Comparison of ENCODE assay signal across 26 cellular contexts in genomic region chr11:68057807-68058206, GRCh38. TPM values are rescaled to one million over a fixed set of nuclear protein-coding genes. Genes with fewer than 3 reads are reported as not detected.
DNase-seq lines count a peak whose midpoint lies in the region; ATAC-seq, FAIRE-seq and TF ChIP-seq lines count a peak whose summit lies in the region.
"Had no signal": no experiment of that assay in that cellular context is flagged by ENCODE, and none has a peak within 500 bp of the region (broad histone marks: within the 10 kb centered on the region; RNA-seq: fewer than 3 reads in every experiment).

No MANE protein-coding gene starts in this region.

- H4K8ac ChIP-seq in H1 (ENCODE audit: extremely low read depth, insufficient read depth, low read length), result no peak overlapping the region

- H3K4ac ChIP-seq in H1 (replicated peaks; ENCODE audit: insufficient read length, low read depth, low read length), result no peak overlapping the region

- no peak overlapping the region for H4K5ac ChIP-seq in H1 (ENCODE audit: insufficient read length, low read depth, low read length)

- no peaks in the 10 kb centered on the region for H3K27me3 ChIP-seq in HepG2 (ENCODE audit: control insufficient read depth in 1 of 2, insufficient read depth in 2 of 2, low read length in 2 of 2)
- no peaks in the 10 kb centered on the region for H3K27me3 ChIP-seq in right lobe of liver
- no peaks in the 10 kb centered on the region for H3K27me3 ChIP-seq in H1 (replicated peaks in 1 of 4; ENCODE audit: control insufficient read depth in 3 of 4, extremely low read depth in 1 of 4, insufficient read depth in 3 of 4, low read length in 3 of 4)

- H3K9ac ChIP-seq in HepG2 (ENCODE audit: insufficient read depth, low read depth, low read length) (no peak overlapping the region), H1 (replicated peaks in 1 of 4; ENCODE audit: extremely low read depth in 1 of 4, low read depth in 3 of 4, low read length in 3 of 4) (no peak overlapping the region)
- H3K9ac ChIP-seq: KMS-11 had no signal

- no peaks in the 10 kb centered on the region for H3K79me1 ChIP-seq in H1 (ENCODE audit: low read depth, low read length)

- TF ChIP-seq RAD21 in HepG2 (CRISPR knock-in tag; IDR thresholded peaks at IDR 0.05) (no peak), H1 (IDR thresholded peaks at IDR 0.05 in 1 of 2, conservative IDR thresholded peaks at IDR 0.05 in 1 of 2; ENCODE audit: low read depth in 2 of 2, low read length in 2 of 2) (no peak)

- POLR2A ChIA-PET in HepG2 (lab: Yijun Ruan, JAX) (no interaction called here), OCI-LY7 (lab: Charles Lee) (no interaction called here), H1 (lab: Charles Lee; ENCODE audit: partially characterized antibody) (interaction anchor here (0.7 to 10.8 kb wide), 5 partner anchors 13 to 60 kb away, joined by 3 to 183 read pairs (median 3); partner anchors contain the start of genes NDUFS8 and TCIRG1)

- H3K4me1 ChIP-seq in HepG2 (ENCODE audit: insufficient read depth, low read length), result no peaks in the 10 kb centered on the region
- H3K4me1 ChIP-seq in right lobe of liver, result peaks cover 0 to 1% (median 0%) of the 10 kb centered on the region in 4 donors
- no peaks in the 10 kb centered on the region for H3K4me1 ChIP-seq in OCI-LY7 (ENCODE audit: insufficient read depth, low read length, poor library complexity, severe bottlenecking)
- H3K4me1 ChIP-seq in H1 (replicated peaks in 1 of 4; ENCODE audit: control insufficient read depth in 3 of 4, insufficient read depth in 4 of 4, low read length in 3 of 4), result no peaks in the 10 kb centered on the region

- H3K36me3 ChIP-seq in HepG2 (replicated peaks in 1 of 2; ENCODE audit: control insufficient read depth in 1 of 2, insufficient read depth in 2 of 2, low read length in 2 of 2) (peaks cover 23 to 49% of the 10 kb centered on the region in 2 experiments), right lobe of liver (peaks cover 0 to 47% (median 14%) of the 10 kb centered on the region in 4 donors), OCI-LY7 (ENCODE audit: insufficient read depth, low read length) (peaks cover 58% of the 10 kb centered on the region), H1 (ENCODE audit: control insufficient read depth in 2 of 4, insufficient read depth in 4 of 4, low read length in 3 of 4) (peaks cover 18 to 44% (median 30%) of the 10 kb centered on the region in 4 experiments)

- no peak overlapping the region for H3K4me3 ChIP-seq in HepG2 (replicated peaks in 1 of 3; ENCODE audit: insufficient read depth in 1 of 3, low read depth in 2 of 3, low read length in 3 of 3)
- H3K4me3 ChIP-seq in right lobe of liver, result no peak overlapping the region
- H3K4me3 ChIP-seq in OCI-LY7 (ENCODE audit: low read depth, low read length, poor library complexity, severe bottlenecking), result no peak overlapping the region
- no peak overlapping the region for H3K4me3 ChIP-seq in H1 (ENCODE audit: extremely low read depth in 1 of 4, insufficient read depth in 2 of 4, low read depth in 3 of 4, low read length in 4 of 4)

- H3K23me2 ChIP-seq in H1 (ENCODE audit: low read depth, low read length), result no peaks in the 10 kb centered on the region

- no peak overlapping the region for H3K56ac ChIP-seq in H1 (replicated peaks; ENCODE audit: insufficient read length, low read depth, low read length)

- no peak overlapping the region for H2BK5ac ChIP-seq in H1 (ENCODE audit: low read depth, low read length)

- FAIRE-seq in HepG2 (lab: Jason Lieb, UNC) (no peak), H1 (lab: Jason Lieb, UNC) (no peak)
- FAIRE-seq: GM12891, H54 had no signal

- no peak overlapping the region for H3K18ac ChIP-seq in H1 (ENCODE audit: extremely low read depth, low read length)

- H2BK120ac ChIP-seq in H1 (replicated peaks; ENCODE audit: low read depth, low read length), result no peak overlapping the region

- TF ChIP-seq POLR2A in HepG2 (IDR thresholded peaks at IDR 0.05; ENCODE audit: insufficient read depth in 1 of 2, low read depth in 2 of 2, low read length in 2 of 2) (no peak), right lobe of liver (IDR thresholded peaks at IDR 0.05) (no peak), H1 (IDR thresholded peaks at IDR 0.05; ENCODE audit: control extremely low read depth in 1 of 2, low read depth in 2 of 2, low read length in 2 of 2) (no peak; a peak in 1 of 3 replicates)

- CTCF ChIA-PET in HepG2 (lab: Yijun Ruan, JAX; ENCODE audit: low intra/inter-chr PET ratio, low total read pairs) (no interaction called here), OCI-LY7 (lab: Charles Lee; ENCODE audit: unreplicated experiment) (no interaction called here), H1 (lab: Charles Lee; ENCODE audit: partially characterized antibody) (no interaction called here)

- H3K9me2 ChIP-seq in OCI-LY7 (ENCODE audit: insufficient read depth, low read length), result no peaks in the 10 kb centered on the region

- ATAC-seq in HepG2, result no peak
- no peak for ATAC-seq in right lobe of liver
- no peak for ATAC-seq in GM21367 (IDR thresholded peaks at IDR 0.05; ENCODE audit: unreplicated experiment)
- ATAC-seq: Panc1 had no signal

- DNase-seq in HepG2 (ENCODE audit: low spot score) (no peak), right lobe of liver (no peak), OCI-LY7 (ENCODE audit: low spot score) (no peak), H1 (ENCODE audit: low read depth in 1 of 2, low spot score in 2 of 2) (no peak), NCI-H2196 (lab: John Stamatoyannopoulos, UW; ENCODE audit: unreplicated experiment) (no peak)
- no peak for DNase-seq in effector CD8-positive, alpha-beta T cell (lab: John Stamatoyannopoulos, UW)
- DNase-seq: CD8-positive, alpha-beta memory T cell; DMS79 treated with DMSO at 0.1 percent for 48 hours; GF-D8; IMR-90; MM.1S; NCI-H1048; NCI-H1417; NCI-H1694; NCI-H2029 treated with DMSO at 0.1 percent for 48 hours; NCI-H2227 treated with DMSO at 0.1 percent for 48 hours; NCI-H69; SHP77 had no signal

- no TSS peak for BruUV-seq in HepG2 (replicated peaks; lab: Mats Ljungman, UMichigan)
- TSS peak; percentile 21 for BruUV-seq in OCI-LY7 (replicated peaks; lab: Mats Ljungman, UMichigan)

- intact Hi-C loops in HepG2 (cut with micrococcal nuclease; ENCODE audit: unreplicated experiment) (no loop called here), right lobe of liver (cut with DNase I) (no loop called here), OCI-LY7 (cut with micrococcal nuclease; ENCODE audit: unreplicated experiment) (no loop called here)

- in situ Hi-C loops in HepG2 (cut with HindIII; ENCODE audit: extremely low pct_ligation_motif_present, low pct_unique_long_range_greater_than_20kb), result no loop called here

- no peak overlapping the region for H3K23ac ChIP-seq in H1 (ENCODE audit: insufficient read length)

- H3K79me2 ChIP-seq in HepG2 (ENCODE audit: insufficient read depth, low read length) (no peaks in the 10 kb centered on the region), OCI-LY7 (ENCODE audit: insufficient read depth, low read depth, low read length) (no peaks in the 10 kb centered on the region), H1 (ENCODE audit: control insufficient read depth in 1 of 2, insufficient read depth in 2 of 2, low read length in 2 of 2) (no peaks in the 10 kb centered on the region)

- H2AK5ac ChIP-seq in H1 (ENCODE audit: low read depth, low read length), result no peak overlapping the region

- WGBS in HepG2 (ENCODE audit: low lambda C conversion rate), result 99% methylated on average over 4 of the region's 4 CpGs
- WGBS in right lobe of liver (ENCODE audit: insufficient coverage, low coverage, low lambda C conversion rate, missing lambda C conversion rate), result no CpG with 5 or more reads among the region's 4 CpGs
- 94% methylated on average over 4 of the region's 4 CpGs; no CpG with 5 or more reads in 1 of the 2 experiments for WGBS in H1 (ENCODE audit: extremely low coverage in 1 of 2, insufficient coverage in 1 of 2, insufficient read length in 1 of 2, insufficient replicate concordance in 2 of 2, low coverage in 1 of 2, low lambda C conversion rate in 2 of 2, missing lambda C conversion rate in 1 of 2), 2 experiments

- H2AFZ ChIP-seq in HepG2 (ENCODE audit: low read length) (no peak overlapping the region), OCI-LY7 (ENCODE audit: low read length) (no peak overlapping the region), H1 (ENCODE audit: low read length) (no peak overlapping the region)

- H2BK15ac ChIP-seq in H1 (ENCODE audit: low read length), result no peak overlapping the region

- H4K20me1 ChIP-seq in HepG2 (ENCODE audit: insufficient read depth, low read length) (no peaks in the 10 kb centered on the region), OCI-LY7 (ENCODE audit: insufficient read depth, low read length) (no peaks in the 10 kb centered on the region), H1 (replicated peaks in 1 of 2; ENCODE audit: control insufficient read depth in 1 of 2, insufficient read depth in 2 of 2, low read length in 2 of 2) (peaks cover 2 to 4% of the 10 kb centered on the region in 2 experiments)

- no peak for TF ChIP-seq EP300 in HepG2 (IDR thresholded peaks at IDR 0.05; ENCODE audit: low read depth in 2 of 2, low read length in 2 of 2)
- TF ChIP-seq EP300 in HepG2 (CRISPR knock-in tag; IDR thresholded peaks at IDR 0.05; ENCODE audit: borderline replicate concordance), result no peak
- TF ChIP-seq EP300 in H1 (IDR thresholded peaks at IDR 0.05; ENCODE audit: borderline replicate concordance in 1 of 2, low read depth in 2 of 2, low read length in 2 of 2), result no peak

- no peak for TF ChIP-seq CTCF in HepG2 (CRISPR knock-in tag; IDR thresholded peaks at IDR 0.05)
- no peak for TF ChIP-seq CTCF in right lobe of liver (IDR thresholded peaks at IDR 0.05)
- no peak for TF ChIP-seq CTCF in OCI-LY7 (conservative IDR thresholded peaks at IDR 0.05; ENCODE audit: low read length)
- no peak for TF ChIP-seq CTCF in H1 (IDR thresholded peaks at IDR 0.05; ENCODE audit: control extremely low read depth in 1 of 3, insufficient read depth in 1 of 3, low read depth in 1 of 3, low read length in 3 of 3)

- no peak overlapping the region for H3K27ac ChIP-seq in HepG2 (ENCODE audit: extremely low read length, insufficient read depth, low read length)
- H3K27ac ChIP-seq in right lobe of liver, result no peak overlapping the region
- H3K27ac ChIP-seq in OCI-LY7 (ENCODE audit: low read depth, low read length, poor library complexity, severe bottlenecking), result no peak overlapping the region
- H3K27ac ChIP-seq in H1 (ENCODE audit: low read depth, low read length), result no peak overlapping the region
- H3K27ac ChIP-seq: C4-2B, KMS-11, RWPE1 had no signal

- H3K9me3 ChIP-seq in HepG2 (ENCODE audit: low read length), result no peaks in the 10 kb centered on the region
- H3K9me3 ChIP-seq in right lobe of liver, result no peaks in the 10 kb centered on the region
- no peaks in the 10 kb centered on the region for H3K9me3 ChIP-seq in OCI-LY7 (ENCODE audit: low read length)
- H3K9me3 ChIP-seq in H1 (ENCODE audit: insufficient read depth in 2 of 2, low read depth in 1 of 2, low read length in 1 of 2), result no peaks in the 10 kb centered on the region

- H2BK12ac ChIP-seq in H1 (ENCODE audit: low read depth, low read length), result no peak overlapping the region

- H4K91ac ChIP-seq in H1 (replicated peaks; ENCODE audit: insufficient read length, low read length), result no peak overlapping the region

- H2BK20ac ChIP-seq in H1 (ENCODE audit: low read length), result no peak overlapping the region

- H3K14ac ChIP-seq in H1 (ENCODE audit: insufficient read length), result no peak overlapping the region

- H3K4me2 ChIP-seq in HepG2 (ENCODE audit: low read depth, low read length) (no peak overlapping the region), OCI-LY7 (ENCODE audit: low read length) (no peak overlapping the region), H1 (ENCODE audit: insufficient read depth in 1 of 2, low read depth in 2 of 2, low read length in 2 of 2) (no peak overlapping the region)
- H3K4me2 ChIP-seq: KMS-11 had no signal

RNA-seq across cellular contexts. Expression of gene TCIRG1, which starts 19.0 kb away (rescaled TPM):
- total RNA-seq in HepG2 (2016; rRNA removed; fragmentation: Illumina TruSeq; extraction: Trizol) (9.9 and 48.0 TPM in 2 replicates), right lobe of liver (10 to 100 TPM; 39.4 to 97.1 (median 69.3) TPM), OCI-LY7 (2022) (201 and 204 TPM in 2 replicates)
- total RNA-seq in HepG2 (2016; cell fraction: cytosol; rRNA removed; fragmentation: Illumina TruSeq; extraction: Trizol; ENCODE audit: low read depth), result 10.6 and 10.9 TPM in 2 replicates
- 7.6 and 52.5 TPM in 2 replicates for total RNA-seq in HepG2 (2016; cell fraction: insoluble cytoplasmic fraction; rRNA removed; fragmentation: Illumina TruSeq; extraction: Trizol)
- 8.3 and 8.4 TPM in 2 replicates for total RNA-seq in HepG2 (2016; cell fraction: membrane; rRNA removed; fragmentation: Illumina TruSeq; extraction: Trizol)
- 57.2 and 73.6 TPM in 2 replicates for total RNA-seq in HepG2 (2016; cell fraction: nucleus; rRNA removed; fragmentation: Illumina TruSeq; extraction: Trizol)
- polyA plus RNA-seq in HepG2 (2011; rRNA removed) (69.6 and 97.2 TPM in 2 replicates), H1 (2011; rRNA removed) (39.6 and 50.2 TPM in 2 replicates)
- polyA plus RNA-seq in HepG2 (2011; cell fraction: cytosol; rRNA removed), result 25.1 and 41.9 TPM in 2 replicates
- polyA plus RNA-seq in HepG2 (2011; cell fraction: nucleus; rRNA removed), result 1,399 and 1,906 TPM in 2 replicates
- polyA plus RNA-seq in HepG2 (2012), result 23.6 and 37.0 TPM in 2 replicates
- 3.6 and 4.6 TPM in 2 replicates for polyA plus RNA-seq in HepG2 (2016; cell fraction: cytosol; fragmentation: Illumina TruSeq; extraction: Trizol; ENCODE audit: low read depth)
- 7.3 and 10.3 TPM in 2 replicates for polyA plus RNA-seq in HepG2 (2016; cell fraction: insoluble cytoplasmic fraction; fragmentation: Illumina TruSeq; extraction: Trizol; ENCODE audit: low read depth)
- 5.5 and 6.6 TPM in 2 replicates for polyA plus RNA-seq in HepG2 (2016; cell fraction: membrane; fragmentation: Illumina TruSeq; extraction: Trizol; ENCODE audit: low read depth)
- polyA plus RNA-seq in HepG2 (2016; cell fraction: nucleus; fragmentation: Illumina TruSeq; extraction: Trizol; ENCODE audit: insufficient read depth, low read depth), result 176 and 189 TPM in 2 replicates
- 49.2 and 98.2 TPM in 2 replicates for polyA minus RNA-seq in HepG2 (2011; rRNA and poly(A)+ RNA removed; ENCODE audit: low replicate concordance)
- 22.7 and 28.6 TPM in 2 replicates for polyA minus RNA-seq in HepG2 (2011; cell fraction: cytosol; rRNA and poly(A)+ RNA removed)
- polyA minus RNA-seq in HepG2 (2011; cell fraction: nucleus; rRNA and poly(A)+ RNA removed), result 100 and 121 TPM in 2 replicates
- 148 and 199 TPM in 2 replicates for total RNA-seq in OCI-LY7 (2014; rRNA removed; shearing (Covaris generic))
- total RNA-seq in H1 (2021; fragmentation: NEBNext Ultra II Directional; extraction: Animal tissue kit (Norgen Biotek cat#: 25700)), result 25.3 and 25.7 TPM in 2 replicates
- 35.8 TPM for polyA plus RNA-seq in H1 (2011; cell fraction: cytosol; rRNA removed)
- polyA plus RNA-seq in H1 (2011; cell fraction: nucleus; rRNA removed), result 287 TPM
- polyA plus RNA-seq in H1 (2012, experiment 1 of 2), result 12.7 to 29.5 TPM (median 24.4 TPM) in 4 replicates
- polyA plus RNA-seq in H1 (2012, experiment 2 of 2), result 16.1 TPM
- polyA plus RNA-seq in H1 (2013, experiment 1 of 2), result 25.3 TPM
- polyA plus RNA-seq in H1 (2013, experiment 2 of 2), result 21.2 TPM
- polyA minus RNA-seq in H1 (2011; rRNA and poly(A)+ RNA removed), result 10.0 and 11.3 TPM in 2 replicates
- polyA minus RNA-seq in H1 (2011; cell fraction: cytosol; rRNA and poly(A)+ RNA removed), result 15.0 TPM
- polyA minus RNA-seq in H1 (2011; cell fraction: nucleus; rRNA and poly(A)+ RNA removed), result 43.9 TPM

RNA-seq across cellular contexts. Expression of gene NDUFS8, which starts 27.3 kb away (rescaled TPM):
- total RNA-seq in HepG2 (2016; rRNA removed; fragmentation: Illumina TruSeq; extraction: Trizol) (120 and 158 TPM in 2 replicates), right lobe of liver (100 to 1,000 TPM in 3 of 6 experiments, 10 to 100 TPM in 3; 61.9 to 159 (median 88.4) TPM), OCI-LY7 (2022) (126 and 132 TPM in 2 replicates)
- 120 and 122 TPM in 2 replicates for total RNA-seq in HepG2 (2016; cell fraction: cytosol; rRNA removed; fragmentation: Illumina TruSeq; extraction: Trizol; ENCODE audit: low read depth)
- total RNA-seq in HepG2 (2016; cell fraction: insoluble cytoplasmic fraction; rRNA removed; fragmentation: Illumina TruSeq; extraction: Trizol), result 111 and 153 TPM in 2 replicates
- total RNA-seq in HepG2 (2016; cell fraction: membrane; rRNA removed; fragmentation: Illumina TruSeq; extraction: Trizol), result 119 and 125 TPM in 2 replicates
- total RNA-seq in HepG2 (2016; cell fraction: nucleus; rRNA removed; fragmentation: Illumina TruSeq; extraction: Trizol), result 68.1 and 87.4 TPM in 2 replicates
- polyA plus RNA-seq in HepG2 (2011; rRNA removed) (96.7 and 101 TPM in 2 replicates), H1 (2011; rRNA removed) (291 and 406 TPM in 2 replicates)
- polyA plus RNA-seq in HepG2 (2011; cell fraction: cytosol; rRNA removed), result 77.4 and 163 TPM in 2 replicates
- 142 and 151 TPM in 2 replicates for polyA plus RNA-seq in HepG2 (2011; cell fraction: nucleus; rRNA removed)
- 65.2 and 96.9 TPM in 2 replicates for polyA plus RNA-seq in HepG2 (2012)
- 109 and 135 TPM in 2 replicates for polyA plus RNA-seq in HepG2 (2016; cell fraction: cytosol; fragmentation: Illumina TruSeq; extraction: Trizol; ENCODE audit: low read depth)
- 108 and 124 TPM in 2 replicates for polyA plus RNA-seq in HepG2 (2016; cell fraction: insoluble cytoplasmic fraction; fragmentation: Illumina TruSeq; extraction: Trizol; ENCODE audit: low read depth)
- polyA plus RNA-seq in HepG2 (2016; cell fraction: membrane; fragmentation: Illumina TruSeq; extraction: Trizol; ENCODE audit: low read depth), result 110 and 125 TPM in 2 replicates
- 158 and 161 TPM in 2 replicates for polyA plus RNA-seq in HepG2 (2016; cell fraction: nucleus; fragmentation: Illumina TruSeq; extraction: Trizol; ENCODE audit: insufficient read depth, low read depth)
- 172 and 212 TPM in 2 replicates for polyA minus RNA-seq in HepG2 (2011; rRNA and poly(A)+ RNA removed; ENCODE audit: low replicate concordance)
- polyA minus RNA-seq in HepG2 (2011; cell fraction: cytosol; rRNA and poly(A)+ RNA removed), result 66.2 and 72.5 TPM in 2 replicates
- 33.6 and 40.9 TPM in 2 replicates for polyA minus RNA-seq in HepG2 (2011; cell fraction: nucleus; rRNA and poly(A)+ RNA removed)
- 152 and 173 TPM in 2 replicates for total RNA-seq in OCI-LY7 (2014; rRNA removed; shearing (Covaris generic))
- total RNA-seq in H1 (2021; fragmentation: NEBNext Ultra II Directional; extraction: Animal tissue kit (Norgen Biotek cat#: 25700)), result 182 and 199 TPM in 2 replicates
- 222 TPM for polyA plus RNA-seq in H1 (2011; cell fraction: cytosol; rRNA removed)
- 253 TPM for polyA plus RNA-seq in H1 (2011; cell fraction: nucleus; rRNA removed)
- 92.1 to 255 TPM (median 248 TPM) in 4 replicates for polyA plus RNA-seq in H1 (2012, experiment 1 of 2)
- polyA plus RNA-seq in H1 (2012, experiment 2 of 2), result 348 TPM
- polyA plus RNA-seq in H1 (2013, experiment 1 of 2), result 130 TPM
- polyA plus RNA-seq in H1 (2013, experiment 2 of 2), result 128 TPM
- 69.8 and 77.8 TPM in 2 replicates for polyA minus RNA-seq in H1 (2011; rRNA and poly(A)+ RNA removed)
- polyA minus RNA-seq in H1 (2011; cell fraction: cytosol; rRNA and poly(A)+ RNA removed), result 133 TPM
- polyA minus RNA-seq in H1 (2011; cell fraction: nucleus; rRNA and poly(A)+ RNA removed), result 92.8 TPM

RNA-seq across cellular contexts. Expression of gene ALDH3B1, which starts 47.7 kb away (rescaled TPM):
- 4.0 and 4.5 TPM in 2 replicates for total RNA-seq in HepG2 (2016; rRNA removed; fragmentation: Illumina TruSeq; extraction: Trizol)
- total RNA-seq in HepG2 (2016; cell fraction: cytosol; rRNA removed; fragmentation: Illumina TruSeq; extraction: Trizol; ENCODE audit: low read depth), result 0.62 and 0.91 TPM in 2 replicates
- 4.3 and 4.5 TPM in 2 replicates for total RNA-seq in HepG2 (2016; cell fraction: insoluble cytoplasmic fraction; rRNA removed; fragmentation: Illumina TruSeq; extraction: Trizol)
- total RNA-seq in HepG2 (2016; cell fraction: membrane; rRNA removed; fragmentation: Illumina TruSeq; extraction: Trizol), result 2.2 and 2.4 TPM in 2 replicates
- 1.6 and 2.1 TPM in 2 replicates for total RNA-seq in HepG2 (2016; cell fraction: nucleus; rRNA removed; fragmentation: Illumina TruSeq; extraction: Trizol)
- polyA plus RNA-seq in HepG2 (2011; rRNA removed), result 5.1 and 6.7 TPM in 2 replicates
- 2.8 and 5.9 TPM in 2 replicates for polyA plus RNA-seq in HepG2 (2011; cell fraction: cytosol; rRNA removed)
- 5.1 and 6.8 TPM in 2 replicates for polyA plus RNA-seq in HepG2 (2011; cell fraction: nucleus; rRNA removed)
- 2.1 and 3.2 TPM in 2 replicates for polyA plus RNA-seq in HepG2 (2012)
- polyA plus RNA-seq in HepG2 (2016; cell fraction: cytosol; fragmentation: Illumina TruSeq; extraction: Trizol; ENCODE audit: low read depth), result 0.81 and 0.85 TPM in 2 replicates
- polyA plus RNA-seq in HepG2 (2016; cell fraction: insoluble cytoplasmic fraction; fragmentation: Illumina TruSeq; extraction: Trizol; ENCODE audit: low read depth), result 4.5 and 4.7 TPM in 2 replicates
- 1.9 and 2.1 TPM in 2 replicates for polyA plus RNA-seq in HepG2 (2016; cell fraction: membrane; fragmentation: Illumina TruSeq; extraction: Trizol; ENCODE audit: low read depth)
- 4.1 and 4.6 TPM in 2 replicates for polyA plus RNA-seq in HepG2 (2016; cell fraction: nucleus; fragmentation: Illumina TruSeq; extraction: Trizol; ENCODE audit: insufficient read depth, low read depth)
- 7.3 and 37.4 TPM in 2 replicates for polyA minus RNA-seq in HepG2 (2011; rRNA and poly(A)+ RNA removed; ENCODE audit: low replicate concordance)
- 2.2 and 3.3 TPM in 2 replicates for polyA minus RNA-seq in HepG2 (2011; cell fraction: cytosol; rRNA and poly(A)+ RNA removed)
- 1.6 and 3.1 TPM in 2 replicates for polyA minus RNA-seq in HepG2 (2011; cell fraction: nucleus; rRNA and poly(A)+ RNA removed)
- 1 to 10 TPM; 2.3 to 7.4 (median 4.4) TPM for total RNA-seq in right lobe of liver
- total RNA-seq in OCI-LY7 (2014; rRNA removed; shearing (Covaris generic)), result 0.50 TPM in 1 of 2 replicates, not detected in the other
- 0.53 and 0.65 TPM in 2 replicates for total RNA-seq in OCI-LY7 (2022)
- total RNA-seq in H1 (2021; fragmentation: NEBNext Ultra II Directional; extraction: Animal tissue kit (Norgen Biotek cat#: 25700)), result 0.27 and 0.32 TPM in 2 replicates
- polyA plus RNA-seq in H1 (2011; rRNA removed), result 0.47 TPM in 2 replicates
- 0.50 TPM for polyA plus RNA-seq in H1 (2011; cell fraction: cytosol; rRNA removed)
- 0.53 TPM for polyA plus RNA-seq in H1 (2011; cell fraction: nucleus; rRNA removed)
- 0.62 to 1.1 TPM (median 0.75 TPM) in 4 replicates for polyA plus RNA-seq in H1 (2012, experiment 1 of 2)
- polyA plus RNA-seq in H1 (2012, experiment 2 of 2), result 0.26 TPM
- polyA plus RNA-seq in H1 (2013, experiment 1 of 2), result 0.18 TPM
- 0.26 TPM for polyA plus RNA-seq in H1 (2013, experiment 2 of 2)
- polyA minus RNA-seq in H1 (2011; rRNA and poly(A)+ RNA removed), result 0.16 and 0.34 TPM in 2 replicates
- 0.88 TPM for polyA minus RNA-seq in H1 (2011; cell fraction: cytosol; rRNA and poly(A)+ RNA removed)
- 0.50 TPM for polyA minus RNA-seq in H1 (2011; cell fraction: nucleus; rRNA and poly(A)+ RNA removed)
- total RNA-seq: A673 had no signal

RNA-seq across cellular contexts. Expression of gene UNC93B1, which starts 53.9 kb away (rescaled TPM):
- total RNA-seq in HepG2 (2016; rRNA removed; fragmentation: Illumina TruSeq; extraction: Trizol), result 2.3 and 8.8 TPM in 2 replicates
- 3.9 and 4.4 TPM in 2 replicates for total RNA-seq in HepG2 (2016; cell fraction: cytosol; rRNA removed; fragmentation: Illumina TruSeq; extraction: Trizol; ENCODE audit: low read depth)
- 2.9 and 9.2 TPM in 2 replicates for total RNA-seq in HepG2 (2016; cell fraction: insoluble cytoplasmic fraction; rRNA removed; fragmentation: Illumina TruSeq; extraction: Trizol)
- total RNA-seq in HepG2 (2016; cell fraction: membrane; rRNA removed; fragmentation: Illumina TruSeq; extraction: Trizol), result 4.6 and 5.3 TPM in 2 replicates
- total RNA-seq in HepG2 (2016; cell fraction: nucleus; rRNA removed; fragmentation: Illumina TruSeq; extraction: Trizol), result 10.8 and 10.9 TPM in 2 replicates
- 18.9 and 25.3 TPM in 2 replicates for polyA plus RNA-seq in HepG2 (2011; rRNA removed)
- polyA plus RNA-seq in HepG2 (2011; cell fraction: cytosol; rRNA removed), result 14.1 and 18.0 TPM in 2 replicates
- 71.1 and 107 TPM in 2 replicates for polyA plus RNA-seq in HepG2 (2011; cell fraction: nucleus; rRNA removed)
- polyA plus RNA-seq in HepG2 (2012), result 8.1 and 8.5 TPM in 2 replicates
- polyA plus RNA-seq in HepG2 (2016; cell fraction: cytosol; fragmentation: Illumina TruSeq; extraction: Trizol; ENCODE audit: low read depth), result 1.5 and 2.4 TPM in 2 replicates
- polyA plus RNA-seq in HepG2 (2016; cell fraction: insoluble cytoplasmic fraction; fragmentation: Illumina TruSeq; extraction: Trizol; ENCODE audit: low read depth), result 2.4 and 2.7 TPM in 2 replicates
- polyA plus RNA-seq in HepG2 (2016; cell fraction: membrane; fragmentation: Illumina TruSeq; extraction: Trizol; ENCODE audit: low read depth), result 3.0 and 3.2 TPM in 2 replicates
- 17.9 and 19.5 TPM in 2 replicates for polyA plus RNA-seq in HepG2 (2016; cell fraction: nucleus; fragmentation: Illumina TruSeq; extraction: Trizol; ENCODE audit: insufficient read depth, low read depth)
- 56.7 and 87.2 TPM in 2 replicates for polyA minus RNA-seq in HepG2 (2011; rRNA and poly(A)+ RNA removed; ENCODE audit: low replicate concordance)
- polyA minus RNA-seq in HepG2 (2011; cell fraction: cytosol; rRNA and poly(A)+ RNA removed), result 10.2 and 12.8 TPM in 2 replicates
- polyA minus RNA-seq in HepG2 (2011; cell fraction: nucleus; rRNA and poly(A)+ RNA removed), result 7.0 and 9.1 TPM in 2 replicates
- total RNA-seq in right lobe of liver, result 10 to 100 TPM; 13.3 to 21.4 (median 17.9) TPM
- 39.6 and 44.0 TPM in 2 replicates for total RNA-seq in OCI-LY7 (2014; rRNA removed; shearing (Covaris generic))
- 49.7 and 52.1 TPM in 2 replicates for total RNA-seq in OCI-LY7 (2022)
- total RNA-seq in H1 (2021; fragmentation: NEBNext Ultra II Directional; extraction: Animal tissue kit (Norgen Biotek cat#: 25700)), result 18.9 and 19.2 TPM in 2 replicates
- 34.3 and 40.8 TPM in 2 replicates for polyA plus RNA-seq in H1 (2011; rRNA removed)
- 24.6 TPM for polyA plus RNA-seq in H1 (2011; cell fraction: cytosol; rRNA removed)
- polyA plus RNA-seq in H1 (2011; cell fraction: nucleus; rRNA removed), result 53.5 TPM
- polyA plus RNA-seq in H1 (2012, experiment 1 of 2), result 8.7 to 20.4 TPM (median 17.7 TPM) in 4 replicates
- 16.4 TPM for polyA plus RNA-seq in H1 (2012, experiment 2 of 2)
- 22.0 TPM for polyA plus RNA-seq in H1 (2013, experiment 1 of 2)
- polyA plus RNA-seq in H1 (2013, experiment 2 of 2), result 22.4 TPM
- 20.6 and 26.5 TPM in 2 replicates for polyA minus RNA-seq in H1 (2011; rRNA and poly(A)+ RNA removed)
- polyA minus RNA-seq in H1 (2011; cell fraction: cytosol; rRNA and poly(A)+ RNA removed), result 14.0 TPM
- 24.7 TPM for polyA minus RNA-seq in H1 (2011; cell fraction: nucleus; rRNA and poly(A)+ RNA removed)

Comparison
In these comparisons a context has a peak if more than half of its experiments do, and no peak if none do; other contexts are left out.
1. Of the 41 proteins assayed by ChIP-seq in both HepG2 and H1: peak only in HepG2: none; only in H1: KDM1A; in both: none; in neither: 40.